ENCODE assay signal across 24 cellular contexts in the genomic region with DNA sequence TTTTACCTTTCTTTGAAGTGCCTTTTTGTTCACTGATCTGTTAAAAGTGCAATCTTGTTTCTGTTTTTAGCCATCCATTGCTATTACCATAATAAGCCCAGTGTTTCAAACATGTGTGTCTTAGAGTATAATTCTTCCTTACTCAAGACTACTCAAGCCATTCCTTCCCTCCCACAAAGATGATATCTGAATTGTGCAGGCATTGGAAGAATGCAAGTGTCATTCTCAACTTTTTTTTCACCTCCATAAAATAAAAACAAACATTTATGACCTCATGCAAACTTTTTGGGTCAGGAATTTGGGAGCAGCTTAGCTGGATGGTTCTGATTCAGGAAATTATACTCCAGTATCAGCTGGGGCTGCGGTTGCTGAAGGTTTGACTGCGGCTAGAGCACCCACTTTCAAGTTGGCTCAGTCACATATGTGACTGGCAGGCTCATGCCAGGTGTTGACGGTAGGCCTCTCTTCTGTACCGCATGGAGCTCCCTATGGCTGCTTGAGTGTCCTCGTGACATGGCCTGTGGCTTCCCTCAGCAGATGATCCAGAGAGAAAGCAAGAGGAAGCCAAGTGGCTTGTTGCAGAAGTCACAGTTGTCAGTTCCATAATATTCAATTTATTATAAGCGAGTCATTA.
"Had no signal": no experiment of that assay in that cellular context is flagged by ENCODE, and none has a peak within 500 bp of the region (broad histone marks: within the 10 kb centered on the region; RNA-seq: fewer than 3 reads in every experiment).

No MANE protein-coding gene starts in this region.

- ATAC-seq: gastroesophageal sphincter; left cardiac atrium; natural killer cell treated with Interleukin-12 subunit alpha and Interleukin-12 subunit beta and Interleukin-15 and Interleukin-18, amount 100 ng/mL, for 72 hours; pancreas; right cardiac atrium; stimulated activated effector memory CD8-positive, alpha-beta T cell treated with anti-CD3 and anti-CD28 coated beads, Interleukin-12 subunit alpha, Interleukin-12 subunit beta, amount 100 ng/mL, for 72 hours; stimulated activated naive CD8-positive, alpha-beta T cell treated with anti-CD3 and anti-CD28 coated beads, Interleukin-15, Interleukin-2, amounts not matched to agents 100 U/mL and 50 U/mL, for 24 hours had no signal

- H2AFZ ChIP-seq: neural progenitor cell had no signal

- H3K27me3 ChIP-seq: esophagus muscularis mucosa, gastroesophageal sphincter, neural progenitor cell, pancreas, suprapubic skin, tibial nerve had no signal

- H3K27ac Mint-ChIP-seq: natural killer cell treated with Interleukin-12 subunit alpha and Interleukin-12 subunit beta and Interleukin-15 and Interleukin-18, amount 100 ng/mL, for 72 hours; neural progenitor cell; stimulated activated effector memory CD8-positive, alpha-beta T cell treated with anti-CD3 and anti-CD28 coated beads, Interleukin-12 subunit alpha, Interleukin-12 subunit beta, amount 100 ng/mL, for 72 hours had no signal

- H3K9ac ChIP-seq: neural progenitor cell had no signal

- H3K4me2 ChIP-seq: neural progenitor cell had no signal

- H3K4me3 ChIP-seq: esophagus muscularis mucosa, gastroesophageal sphincter, left ventricle myocardium inferior, lung, neural progenitor cell, pancreas, suprapubic skin, tibial nerve had no signal

- H3K9me3 Mint-ChIP-seq: neural progenitor cell had no signal

- FAIRE-seq: kidney, pancreas had no signal

- H3K36me3 ChIP-seq: esophagus muscularis mucosa, gastroesophageal sphincter, left ventricle myocardium inferior, neural progenitor cell, pancreas, suprapubic skin, tibial nerve had no signal

- H3K27ac ChIP-seq: epithelial cell of prostate, esophagus muscularis mucosa, gastroesophageal sphincter, left ventricle myocardium inferior, neural progenitor cell, pancreas, suprapubic skin, tibial nerve had no signal

- H3K36me3 Mint-ChIP-seq: natural killer cell treated with Interleukin-12 subunit alpha and Interleukin-12 subunit beta and Interleukin-15 and Interleukin-18, amount 100 ng/mL, for 72 hours; neural progenitor cell; stimulated activated effector memory CD8-positive, alpha-beta T cell treated with anti-CD3 and anti-CD28 coated beads, Interleukin-12 subunit alpha, Interleukin-12 subunit beta, amount 100 ng/mL, for 72 hours had no signal

- H3K9me3 ChIP-seq: esophagus muscularis mucosa, gastroesophageal sphincter, left ventricle myocardium inferior, pancreas, suprapubic skin, tibial nerve had no signal

- H3K27me3 Mint-ChIP-seq: natural killer cell treated with Interleukin-12 subunit alpha and Interleukin-12 subunit beta and Interleukin-15 and Interleukin-18, amount 100 ng/mL, for 72 hours; progenitor cell of endocrine pancreas had no signal

- H3K4me1 Mint-ChIP-seq: stimulated activated effector memory CD8-positive, alpha-beta T cell treated with anti-CD3 and anti-CD28 coated beads, Interleukin-12 subunit alpha, Interleukin-12 subunit beta, amount 100 ng/mL, for 72 hours had no signal

- H3K4me3 Mint-ChIP-seq: natural killer cell treated with Interleukin-12 subunit alpha and Interleukin-12 subunit beta and Interleukin-15 and Interleukin-18, amount 100 ng/mL, for 72 hours; neural progenitor cell; stimulated activated effector memory CD8-positive, alpha-beta T cell treated with anti-CD3 and anti-CD28 coated beads, Interleukin-12 subunit alpha, Interleukin-12 subunit beta, amount 100 ng/mL, for 72 hours had no signal

- H3K4me1 ChIP-seq: esophagus muscularis mucosa, left ventricle myocardium inferior, neural progenitor cell, pancreas, suprapubic skin, tibial nerve had no signal

- DNase-seq: cortex of kidney; effector memory CD4-positive, alpha-beta T cell; foreskin fibroblast; kidney; left cardiac atrium; left ventricle myocardium inferior; mesenchymal stem cell; midbrain; nucleus accumbens; pancreas; right cardiac atrium; stimulated activated CD4-positive, alpha-beta T cell treated with anti-CD3 and anti-CD28 coated beads, Interleukin-4, amount 100 ng/mL, for 1 hour; stimulated activated CD8-positive, alpha-beta memory T cell treated with anti-CD3 and anti-CD28 coated beads, Interleukin-4, amount 100 ng/mL, for 48 hours; stimulated activated naive CD8-positive, alpha-beta T cell treated with anti-CD3 and anti-CD28 coated beads, Interleukin-15, Interleukin-2, amounts not matched to agents 100 U/mL and 50 U/mL, for 24 hours had no signal
